21 cellular contexts compared by ENCODE assay signal in genomic region chr2:25421289-25421688, GRCh38.
DNase-seq lines count a peak whose midpoint lies in the region; ATAC-seq, FAIRE-seq and TF ChIP-seq lines count a peak whose summit lies in the region.
"Had no signal": no experiment of that assay in that cellular context is flagged by ENCODE, and none has a peak within 500 bp of the region (broad histone marks: within the 10 kb centered on the region; RNA-seq: fewer than 3 reads in every experiment).

No MANE protein-coding gene starts in this region.

- H2BK5ac ChIP-seq in mesenchymal stem cell (ENCODE audit: low read depth, low read length, poor library complexity, severe bottlenecking) = no peak overlapping the region

- no peak overlapping the region for H4K91ac ChIP-seq in mesenchymal stem cell (ENCODE audit: low read length)

- H3K4me1 Mint-ChIP-seq in memory B cell = peaks cover 58% of the 10 kb centered on the region

- H3K9ac ChIP-seq in BLaER1 treated with 17β-estradiol and CSF1 and Interleukin-3, amounts not matched to agents 10 nM and 100 nM = no peak overlapping the region; a peak in 1 of 22 replicates
- H3K9ac ChIP-seq in SU-DHL-6 (ENCODE audit: low read length) = peak overlapping the region; percentile 31
- H3K9ac ChIP-seq in mesenchymal stem cell (ENCODE audit: low read length) = no peak overlapping the region

- WGBS in mesenchymal stem cell = 91% methylated on average over 4 of the region's 6 CpGs

- peak; percentile 48 to 71 for DNase-seq in HL-60 (ENCODE audit: low read depth in 1 of 2, low spot score in 1 of 2)
- no peak for DNase-seq in memory B cell (ENCODE audit: low spot score in 2 of 2)
- DNase-seq in ecto neural progenitor cell (ENCODE audit: low spot score) = no peak
- DNase-seq in mesenchymal stem cell = no peak
- no peak for DNase-seq in HTR-8/SVneo (ENCODE audit: insufficient read length, low spot score)
- DNase-seq in DMS53 (lab: John Stamatoyannopoulos, UW) = no peak
- DNase-seq: activated gamma-delta T cell; foreskin melanocyte; naive thymus-derived CD8-positive, alpha-beta T cell; NCI-H2029; NCI-H446 treated with DMSO at 0.1 percent for 48 hours; PC-9; stimulated activated CD4-positive, alpha-beta T cell treated with anti-CD3 and anti-CD28 coated beads, Interleukin-12 subunit alpha, Interleukin-12 subunit beta, amount 100 ng/mL, for 4 hours; SW 1271; WERI-Rb-1 had no signal

- no peak overlapping the region for H3K4me3 ChIP-seq in BLaER1 treated with 17β-estradiol and CSF1 and Interleukin-3, amounts not matched to agents 10 nM and 100 nM
- H3K4me3 ChIP-seq in HL-60 (replicated peaks; ENCODE audit: insufficient read depth, low read length) (no peak overlapping the region), SU-DHL-6 (ENCODE audit: insufficient read depth, low read length, poor library complexity, severe bottlenecking) (peak overlapping the region; percentile 26), mesenchymal stem cell (ENCODE audit: insufficient read depth in 1 of 2, low read depth in 1 of 2, low read length in 2 of 2) (no peak overlapping the region)
- H3K4me3 ChIP-seq: ascending aorta, HAP-1, PC-9, prostate gland had no signal

- no peaks in the 10 kb centered on the region for H3K9me2 ChIP-seq in SU-DHL-6 (replicated peaks; ENCODE audit: insufficient read depth, low read length)

- H3K9me3 Mint-ChIP-seq in memory B cell = peaks cover 4% of the 10 kb centered on the region

- H2AFZ ChIP-seq in SU-DHL-6 (ENCODE audit: low read depth, low read length, severe bottlenecking) (no peak overlapping the region), mesenchymal stem cell (ENCODE audit: low read depth, low read length) (no peak overlapping the region)
- H2AFZ ChIP-seq: PC-9 had no signal

- H3K18ac ChIP-seq in mesenchymal stem cell (ENCODE audit: low read depth in 1 of 2, low read length in 2 of 2) = no peak overlapping the region

- FAIRE-seq in HTR-8/SVneo (lab: Jason Lieb, UNC) = no peak

- no peak for TF ChIP-seq CTCF in HL-60 (IDR thresholded peaks at IDR 0.05; ENCODE audit: insufficient read depth, low read length)
- no peak for TF ChIP-seq CTCF in SU-DHL-6 (IDR thresholded peaks at IDR 0.05; ENCODE audit: insufficient read depth, low read length, poor library complexity, severe bottlenecking)

- peak overlapping the region in 7 of 11 experiments; percentile 8 to 76 (median 45); a peak in 12 of 22 replicates for H3K4me2 ChIP-seq in BLaER1 treated with 17β-estradiol and CSF1 and Interleukin-3, amounts not matched to agents 10 nM and 100 nM
- H3K4me2 ChIP-seq in SU-DHL-6 (ENCODE audit: low read depth, low read length, poor library complexity, severe bottlenecking) (peak overlapping the region; percentile 60), mesenchymal stem cell (ENCODE audit: low read length, poor library complexity, severe bottlenecking) (no peak overlapping the region)
- H3K4me2 ChIP-seq: PC-9 had no signal

- no peak overlapping the region for H2BK12ac ChIP-seq in mesenchymal stem cell (ENCODE audit: low read length in 2 of 2)

- H3K79me1 ChIP-seq in mesenchymal stem cell (replicated peaks; ENCODE audit: low read length, poor library complexity, severe bottlenecking) = no peaks in the 10 kb centered on the region

- H3K4me3 Mint-ChIP-seq in memory B cell = peak overlapping the region; percentile 84

- no peak overlapping the region for H3K14ac ChIP-seq in mesenchymal stem cell (ENCODE audit: low read length in 2 of 2)

- peaks cover 8 to 19% (median 14%) of the 10 kb centered on the region in 11 experiments for H3K9me3 ChIP-seq in BLaER1 treated with 17β-estradiol and CSF1 and Interleukin-3, amounts not matched to agents 10 nM and 100 nM (replicated peaks in 1 of 11)
- H3K9me3 ChIP-seq in SU-DHL-6 (ENCODE audit: insufficient read depth, low read length) (no peaks in the 10 kb centered on the region), mesenchymal stem cell (ENCODE audit: control insufficient read depth, low read length) (no peaks in the 10 kb centered on the region)
- H3K9me3 ChIP-seq: ascending aorta, Caco-2, HAP-1, prostate gland had no signal

- no peaks in the 10 kb centered on the region for H3K79me2 ChIP-seq in SU-DHL-6 (ENCODE audit: insufficient read depth, low read length)

- no peak overlapping the region for H2BK120ac ChIP-seq in mesenchymal stem cell (ENCODE audit: low read depth, low read length)

- H3K36me3 ChIP-seq in BLaER1 treated with 17β-estradiol and CSF1 and Interleukin-3, amounts not matched to agents 10 nM and 100 nM = peaks cover 0 to 17% (median 9%) of the 10 kb centered on the region in 11 experiments; a peak in 15 of 22 replicates
- H3K36me3 ChIP-seq in SU-DHL-6 (ENCODE audit: low read length) (no peaks in the 10 kb centered on the region), mesenchymal stem cell (ENCODE audit: control insufficient read depth in 1 of 2, insufficient read depth in 2 of 2, low read depth in 1 of 2, low read length in 2 of 2) (no peaks in the 10 kb centered on the region)
- H3K36me3 ChIP-seq: HAP-1, prostate gland, WERI-Rb-1 had no signal

- no peak overlapping the region for H3K23ac ChIP-seq in mesenchymal stem cell (ENCODE audit: low read length in 2 of 2)

- H3K27me3 Mint-ChIP-seq in memory B cell = no peaks in the 10 kb centered on the region
- H3K27me3 Mint-ChIP-seq: naive thymus-derived CD8-positive, alpha-beta T cell had no signal

- H4K8ac ChIP-seq in mesenchymal stem cell (ENCODE audit: low read length) = no peak overlapping the region

- H3K4me1 ChIP-seq in BLaER1 treated with 17β-estradiol and CSF1 and Interleukin-3, amounts not matched to agents 10 nM and 100 nM = peaks cover 24 to 38% (median 32%) of the 10 kb centered on the region in 10 experiments
- H3K4me1 ChIP-seq in mesenchymal stem cell (ENCODE audit: control insufficient read depth, insufficient read depth, low read depth, low read length) = no peaks in the 10 kb centered on the region
- H3K4me1 ChIP-seq: ascending aorta, HAP-1, prostate gland had no signal

- ATAC-seq in memory B cell (ENCODE audit: low read depth) = no peak
- ATAC-seq: naive thymus-derived CD8-positive, alpha-beta T cell had no signal

- H4K20me1 ChIP-seq in BLaER1 treated with 17β-estradiol and CSF1 and Interleukin-3, amounts not matched to agents 10 nM and 100 nM = no peaks in the 10 kb centered on the region
- H4K20me1 ChIP-seq in SU-DHL-6 (ENCODE audit: low read depth, low read length) = no peaks in the 10 kb centered on the region

- no peaks in the 10 kb centered on the region for H3K27me3 ChIP-seq in BLaER1 treated with 17β-estradiol and CSF1 and Interleukin-3, amounts not matched to agents 10 nM and 100 nM
- H3K27me3 ChIP-seq in HL-60 (ENCODE audit: insufficient read depth, poor library complexity, severe bottlenecking) (no peaks in the 10 kb centered on the region), SU-DHL-6 (ENCODE audit: low read length) (no peaks in the 10 kb centered on the region), mesenchymal stem cell (ENCODE audit: control insufficient read depth in 1 of 2, insufficient read depth in 1 of 2, low read length in 2 of 2) (no peaks in the 10 kb centered on the region)
- H3K27me3 ChIP-seq: ascending aorta had no signal

- H3F3A ChIP-seq in SU-DHL-6 (ENCODE audit: insufficient read depth) = peaks cover 40% of the 10 kb centered on the region

- no peak overlapping the region for H2BK15ac ChIP-seq in mesenchymal stem cell (ENCODE audit: low read depth, poor library complexity, severe bottlenecking)

- no peak overlapping the region; a peak in 1 of 22 replicates for H3K27ac ChIP-seq in BLaER1 treated with 17β-estradiol and CSF1 and Interleukin-3, amounts not matched to agents 10 nM and 100 nM
- H3K27ac ChIP-seq in HL-60 (replicated peaks) (peak overlapping the region; percentile 52), SU-DHL-6 (ENCODE audit: low read depth, low read length) (peak overlapping the region; percentile 91), mesenchymal stem cell (ENCODE audit: low read length, poor library complexity, severe bottlenecking) (no peak overlapping the region)
- H3K27ac ChIP-seq: ascending aorta, PC-9, prostate gland, WERI-Rb-1 had no signal

- H3K36me3 Mint-ChIP-seq in memory B cell = peaks cover 3% of the 10 kb centered on the region

- no peak overlapping the region for H2AK5ac ChIP-seq in mesenchymal stem cell (ENCODE audit: low read length, severe bottlenecking)

- H3K4ac ChIP-seq in mesenchymal stem cell (ENCODE audit: low read depth in 1 of 2, low read length in 2 of 2) = no peak overlapping the region

- peak overlapping the region; percentile 100 for H3K27ac Mint-ChIP-seq in memory B cell

Comparison
In these comparisons a context has a peak if more than half of its experiments do, and no peak if none do; other contexts are left out.
1. H3K27ac ChIP-seq: peak in HL-60 (single experiment) and SU-DHL-6 (single experiment); none in BLaER1 treated with 17β-estradiol and CSF1 and Interleukin-3, amounts not matched to agents 10 nM and 100 nM (0 of 11) and mesenchymal stem cell (single experiment).
2. DNase-seq: peak in HL-60 (2 of 2); none in memory B cell (0 of 2), ecto neural progenitor cell (single experiment), mesenchymal stem cell (single experiment), HTR-8/SVneo (single experiment) and DMS53 (single experiment).